Comparison of ENCODE assay signal across 16 cellular contexts in the genomic region with DNA sequence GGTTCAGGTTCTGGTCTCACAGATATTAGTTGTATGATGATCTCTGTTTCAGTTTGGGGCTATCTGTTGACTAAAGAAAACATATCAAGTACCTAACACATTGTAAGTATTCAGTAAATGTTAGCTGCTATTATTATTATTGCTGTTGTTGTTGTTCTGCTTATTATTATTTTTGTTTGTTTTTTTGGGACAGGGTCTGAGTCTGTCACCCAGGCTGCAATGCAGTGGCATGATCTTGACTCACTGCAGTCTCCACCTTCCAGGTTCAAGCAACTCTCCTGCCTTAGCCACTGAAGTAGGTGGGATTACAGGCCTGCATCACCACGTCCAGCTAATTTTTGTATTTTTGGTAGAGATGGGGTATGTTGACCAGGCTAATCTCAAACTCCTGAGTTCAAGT. TPM values are rescaled to one million over a fixed set of nuclear protein-coding genes. Genes with fewer than 3 reads are reported as not detected.
DNase-seq lines count a peak whose midpoint lies in the region; ATAC-seq and TF ChIP-seq lines count a peak whose summit lies in the region.
"Had no signal": no experiment of that assay in that cellular context is flagged by ENCODE, and none has a peak within 500 bp of the region (broad histone marks: within the 10 kb centered on the region; RNA-seq: fewer than 3 reads in every experiment).

No MANE protein-coding gene starts in this region.

- H3K36me3 ChIP-seq in HEK293 (ENCODE audit: control insufficient read depth in 2 of 2, insufficient read depth in 1 of 2, low read length in 2 of 2) (peaks cover 11 to 79% of the 10 kb centered on the region in 2 experiments), PC-9 (ENCODE audit: low read depth) (0 out of 2 replicates have a peak, but pooled peaks cover 4% of the 10 kb centered on the region)

- H3K4me2 ChIP-seq in PC-9: no peak overlapping the region

- H3K4me3 Mint-ChIP-seq in activated T-cell treated with anti-CD3 and anti-CD28 coated beads, Interleukin-2, amount 50 U/mL, for 24 hours: no peak overlapping the region
- no peak overlapping the region for H3K4me3 Mint-ChIP-seq in activated T-cell treated with anti-CD3 and anti-CD28 coated beads, Interleukin-2, amount 50 U/mL, for 72 hours
- no peak overlapping the region for H3K4me3 Mint-ChIP-seq in stimulated activated naive B cell treated with anti-CD40 and anti-IgM and Interleukin-4, amounts not matched to agents 10 μg/mL and 1 μg/mL and 100 μg/mL, for 72 hours
- H3K4me3 Mint-ChIP-seq: CD8-positive, alpha-beta T cell had no signal

- intact Hi-C loops in PC-9 (cut with micrococcal nuclease; ENCODE audit: unreplicated experiment): no loop called here

- H3K27ac ChIP-seq in HEK293 (ENCODE audit: extremely low read depth, low read depth, low read length) (no peak overlapping the region), PC-9 (no peak overlapping the region)
- H3K27ac ChIP-seq: HL-60 had no signal

- H3K36me3 Mint-ChIP-seq in activated T-cell treated with anti-CD3 and anti-CD28 coated beads, Interleukin-2, amount 50 U/mL, for 24 hours (ENCODE audit: low read depth): peaks cover 95% of the 10 kb centered on the region
- H3K36me3 Mint-ChIP-seq in activated T-cell treated with anti-CD3 and anti-CD28 coated beads, Interleukin-2, amount 50 U/mL, for 72 hours (ENCODE audit: insufficient read depth in 2 of 2): peaks cover 4 to 34% of the 10 kb centered on the region in 2 donors
- H3K36me3 Mint-ChIP-seq in stimulated activated naive B cell treated with anti-CD40 and anti-IgM and Interleukin-4, amounts not matched to agents 10 μg/mL and 1 μg/mL and 100 μg/mL, for 72 hours: peaks cover 39 to 67% of the 10 kb centered on the region in 2 donors

- no peak overlapping the region for H2AFZ ChIP-seq in PC-9

- POLR2A ChIA-PET in HEK293 (lab: Yijun Ruan, JAX): no interaction called here
- POLR2A ChIA-PET in PC-9 (lab: Charles Lee; ENCODE audit: unreplicated experiment): no interaction called here

- BruUV-seq in PC-9 (replicated peaks; lab: Mats Ljungman, UMichigan): no TSS peak

- no peaks in the 10 kb centered on the region for H3K27me3 ChIP-seq in PC-9 (ENCODE audit: insufficient read depth, low read depth)

- H3K27ac Mint-ChIP-seq in activated T-cell treated with anti-CD3 and anti-CD28 coated beads, Interleukin-2, amount 50 U/mL, for 24 hours: peak overlapping the region; percentile 3
- H3K27ac Mint-ChIP-seq in activated T-cell treated with anti-CD3 and anti-CD28 coated beads, Interleukin-2, amount 50 U/mL, for 72 hours: no peak overlapping the region
- peak overlapping the region; percentile 25 for H3K27ac Mint-ChIP-seq in stimulated activated naive B cell treated with anti-CD40 and anti-IgM and Interleukin-4, amounts not matched to agents 10 μg/mL and 1 μg/mL and 100 μg/mL, for 72 hours

- H3K4me1 Mint-ChIP-seq in activated T-cell treated with anti-CD3 and anti-CD28 coated beads, Interleukin-2, amount 50 U/mL, for 24 hours (ENCODE audit: low read depth): peaks cover 32% of the 10 kb centered on the region
- H3K4me1 Mint-ChIP-seq in activated T-cell treated with anti-CD3 and anti-CD28 coated beads, Interleukin-2, amount 50 U/mL, for 72 hours (ENCODE audit: low read depth): peaks cover 24% of the 10 kb centered on the region
- H3K4me1 Mint-ChIP-seq in stimulated activated naive B cell treated with anti-CD40 and anti-IgM and Interleukin-4, amounts not matched to agents 10 μg/mL and 1 μg/mL and 100 μg/mL, for 72 hours: peaks cover 38 to 57% of the 10 kb centered on the region in 2 donors

- 0 out of 2 replicates have a peak, but pooled peaks cover 2% of the 10 kb centered on the region for H3K4me1 ChIP-seq in HEK293 (ENCODE audit: control insufficient read depth, insufficient read depth, low read length)
- H3K4me1 ChIP-seq in PC-9 (replicated peaks; ENCODE audit: insufficient read depth): peaks cover 8% of the 10 kb centered on the region; the same call in 1 of the 2 replicates
- H3K4me1 ChIP-seq: HAP-1 had no signal

- no peaks in the 10 kb centered on the region for H3K9me3 Mint-ChIP-seq in activated T-cell treated with anti-CD3 and anti-CD28 coated beads, Interleukin-2, amount 50 U/mL, for 24 hours
- no peaks in the 10 kb centered on the region for H3K9me3 Mint-ChIP-seq in activated T-cell treated with anti-CD3 and anti-CD28 coated beads, Interleukin-2, amount 50 U/mL, for 72 hours
- no peaks in the 10 kb centered on the region for H3K9me3 Mint-ChIP-seq in stimulated activated naive B cell treated with anti-CD40 and anti-IgM and Interleukin-4, amounts not matched to agents 10 μg/mL and 1 μg/mL and 100 μg/mL, for 72 hours
- H3K9me3 Mint-ChIP-seq: CD8-positive, alpha-beta T cell had no signal

- H3K79me2 ChIP-seq in PC-9 (ENCODE audit: low read depth): no peaks in the 10 kb centered on the region

- no peak for DNase-seq in activated T-cell treated with anti-CD3 and anti-CD28 coated beads, Interleukin-2, amount 50 U/mL, for 24 hours
- no peak for DNase-seq in activated T-cell treated with anti-CD3 and anti-CD28 coated beads, Interleukin-2, amount 50 U/mL, for 72 hours
- DNase-seq in islet precursor cell: peak; percentile 19
- DNase-seq in stimulated activated naive B cell treated with anti-CD40 and anti-IgM and Interleukin-4, amounts not matched to agents 10 μg/mL and 1 μg/mL and 100 μg/mL, for 72 hours: no peak
- DNase-seq in stimulated activated CD4-positive, alpha-beta T cell treated with anti-CD3 and anti-CD28 coated beads, Interleukin-15, amount 100 ng/mL, for 24 hours: no peak
- DNase-seq in PC-9: no peak
- DNase-seq: ACHN; C1 segment of cervical spinal cord; CD8-positive, alpha-beta T cell; COR-L47; DMS153; DND-41; GDM1 had no signal

- H3K27me3 Mint-ChIP-seq in activated T-cell treated with anti-CD3 and anti-CD28 coated beads, Interleukin-2, amount 50 U/mL, for 24 hours: no peaks in the 10 kb centered on the region
- H3K27me3 Mint-ChIP-seq in activated T-cell treated with anti-CD3 and anti-CD28 coated beads, Interleukin-2, amount 50 U/mL, for 72 hours (ENCODE audit: low read depth): no peaks in the 10 kb centered on the region
- no peaks in the 10 kb centered on the region for H3K27me3 Mint-ChIP-seq in stimulated activated naive B cell treated with anti-CD40 and anti-IgM and Interleukin-4, amounts not matched to agents 10 μg/mL and 1 μg/mL and 100 μg/mL, for 72 hours

- CTCF ChIA-PET in HEK293 (lab: Yijun Ruan, JAX): no interaction called here
- CTCF ChIA-PET in PC-9 (lab: Charles Lee): no interaction called here

- TF ChIP-seq CTCF in HEK293 (tag by site-specific recombination; IDR thresholded peaks at IDR 0.05) (no peak), PC-9 (conservative IDR thresholded peaks at IDR 0.05) (no peak)

- H3K4me3 ChIP-seq in HEK293 (ENCODE audit: low read depth, low read length) (no peak overlapping the region), PC-9 (no peak overlapping the region)
- H3K4me3 ChIP-seq: HAP-1 had no signal

- H3K9me3 ChIP-seq in HEK293 (ENCODE audit: control insufficient read depth, insufficient read depth, low read depth, low read length) (no peaks in the 10 kb centered on the region), PC-9 (ENCODE audit: insufficient read depth, low read depth) (no peaks in the 10 kb centered on the region)
- H3K9me3 ChIP-seq: HAP-1 had no signal

- 0 out of 2 replicates have a peak, but pooled peaks cover 4% of the 10 kb centered on the region for H4K20me1 ChIP-seq in PC-9 (ENCODE audit: insufficient read depth)

- no peaks in the 10 kb centered on the region for H3K9me2 ChIP-seq in PC-9 (ENCODE audit: insufficient read depth)

- no peak for ATAC-seq in activated T-cell treated with anti-CD3 and anti-CD28 coated beads, Interleukin-2, amount 50 U/mL, for 72 hours (replicated peaks in 1 of 2)
- ATAC-seq in stimulated activated naive B cell treated with anti-CD40 and anti-IgM and Interleukin-4, amounts not matched to agents 10 μg/mL and 1 μg/mL and 100 μg/mL, for 72 hours (replicated peaks): no peak
- ATAC-seq: CD8-positive, alpha-beta T cell had no signal

- H3F3A ChIP-seq in PC-9 (ENCODE audit: insufficient read depth, low read depth): no peaks in the 10 kb centered on the region

TF ChIP-seq in HEK293, 187 proteins besides CTCF, POLR2A, EP300 and RAD21:
- peak; percentile 91; the same call in 1 of the 2 replicates for TF ChIP-seq REPIN1 (tag by site-specific recombination; IDR thresholded peaks at IDR 0.05; ENCODE audit: low read depth)
- no peak for TF ChIP-seq ZNF426 (tag by site-specific recombination; IDR thresholded peaks at IDR 0.05)

RNA-seq across cellular contexts. Expression of gene ARHGAP17, which starts 44.5 kb away (rescaled TPM):
- total RNA-seq in activated T-cell treated with anti-CD3 and anti-CD28 coated beads, Interleukin-2, amount 50 U/mL, for 72 hours: 10 to 100 TPM; 66.8 to 70.9 TPM
- 69.6 and 74.6 TPM in 2 replicates for total RNA-seq in PC-9 (2021)
